ENCODE assay signal across 9 cellular contexts in the genomic region with DNA sequence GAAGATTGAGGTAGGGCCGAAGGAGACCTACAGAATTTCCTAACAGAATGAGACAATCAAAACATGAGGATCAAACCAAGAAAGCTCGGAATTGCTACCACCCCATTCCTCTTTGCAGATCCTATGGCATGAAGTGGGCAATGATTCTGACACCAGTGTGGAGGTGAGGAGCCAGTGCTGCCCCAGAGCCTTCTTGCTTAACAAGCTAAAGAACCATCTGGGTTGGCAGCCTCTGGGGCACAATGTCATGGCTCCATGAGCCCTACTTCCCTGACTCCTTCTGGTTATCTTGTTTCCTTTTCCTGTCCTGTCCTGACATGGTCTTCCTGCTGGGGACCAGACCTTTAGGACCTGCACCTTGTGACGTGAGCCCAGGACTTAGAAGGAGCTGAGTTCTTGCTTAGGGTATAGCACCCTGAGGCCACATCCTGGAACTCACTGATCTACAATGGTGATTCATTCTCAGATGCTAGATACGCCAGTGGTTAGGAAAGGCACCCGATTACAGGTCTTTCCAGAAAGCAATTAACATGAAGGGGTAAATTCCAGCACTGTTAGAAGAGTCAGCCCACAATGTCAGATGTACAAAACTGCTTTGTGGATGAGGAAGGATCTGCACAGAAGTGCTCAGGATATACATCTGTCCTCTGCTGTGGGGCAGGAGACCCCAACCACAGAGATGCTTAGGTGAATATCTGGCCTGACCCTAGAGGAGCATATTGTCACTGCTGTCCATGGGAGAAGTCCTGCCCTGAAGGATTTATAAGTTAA.
DNase-seq lines count a peak whose midpoint lies in the region; ATAC-seq, FAIRE-seq and TF ChIP-seq lines count a peak whose summit lies in the region.
"Had no signal": no experiment of that assay in that cellular context is flagged by ENCODE, and none has a peak within 500 bp of the region (broad histone marks: within the 10 kb centered on the region; RNA-seq: fewer than 3 reads in every experiment).

No MANE protein-coding gene starts in this region.

- no peak for TF ChIP-seq CTCF in bronchial epithelial cell (IDR thresholded peaks at IDR 0.05; ENCODE audit: insufficient read depth, low read length, severe bottlenecking)

- H3K27me3 ChIP-seq in BLaER1 treated with 17β-estradiol and CSF1 and Interleukin-3, amounts not matched to agents 10 nM and 100 nM = no peaks in the 10 kb centered on the region
- H3K27me3 ChIP-seq in bronchial epithelial cell (ENCODE audit: control insufficient read depth, insufficient read depth, low read length) = no peaks in the 10 kb centered on the region

- H3K27ac ChIP-seq in BLaER1 treated with 17β-estradiol and CSF1 and Interleukin-3, amounts not matched to agents 10 nM and 100 nM = peak overlapping the region; percentile 7 to 100 (median 97); a peak in 18 of 22 replicates

- no peaks in the 10 kb centered on the region for H3K36me3 ChIP-seq in BLaER1 treated with 17β-estradiol and CSF1 and Interleukin-3, amounts not matched to agents 10 nM and 100 nM
- H3K36me3 ChIP-seq in bronchial epithelial cell (ENCODE audit: control insufficient read depth, insufficient read depth, low read length) = no peaks in the 10 kb centered on the region

- peaks cover 60 to 92% (median 74%) of the 10 kb centered on the region in 10 experiments for H3K4me1 ChIP-seq in BLaER1 treated with 17β-estradiol and CSF1 and Interleukin-3, amounts not matched to agents 10 nM and 100 nM

- 0 out of 22 replicates have a peak overlapping the region, but pooled peaks of 2 of the 11 experiments have one; percentile 9 to 83 for H3K9ac ChIP-seq in BLaER1 treated with 17β-estradiol and CSF1 and Interleukin-3, amounts not matched to agents 10 nM and 100 nM

- peak; percentile 84 for FAIRE-seq in RCC 7860 (lab: Jason Lieb, UNC)
- FAIRE-seq in bronchial epithelial cell (lab: Jason Lieb, UNC) = no peak

- H4K20me1 ChIP-seq in BLaER1 treated with 17β-estradiol and CSF1 and Interleukin-3, amounts not matched to agents 10 nM and 100 nM = no peaks in the 10 kb centered on the region

- H3K9me3 ChIP-seq in BLaER1 treated with 17β-estradiol and CSF1 and Interleukin-3, amounts not matched to agents 10 nM and 100 nM (replicated peaks in 1 of 11) = no peaks in the 10 kb centered on the region

- TF ChIP-seq POLR2A in erythroblast (IDR thresholded peaks at IDR 0.05; ENCODE audit: low read length) = no peak

- DNase-seq in RCC 7860 (ENCODE audit: low spot score) (peak; percentile 85), bronchial epithelial cell (ENCODE audit: low read depth) (peak; percentile 95), non-pigmented ciliary epithelial cell (ENCODE audit: low read depth) (peak; percentile 68), erythroblast (lab: John Stamatoyannopoulos, UW) (no peak), DMS 273 (lab: John Stamatoyannopoulos, UW; ENCODE audit: unreplicated experiment) (no peak), head of caudate nucleus (no peak)
- DNase-seq: GF-D8 had no signal

- no peak overlapping the region for H3K4me3 ChIP-seq in BLaER1 treated with 17β-estradiol and CSF1 and Interleukin-3, amounts not matched to agents 10 nM and 100 nM
- H3K4me3 ChIP-seq in bronchial epithelial cell (ENCODE audit: low read depth, low read length) = no peak overlapping the region

- H3K4me2 ChIP-seq in BLaER1 treated with 17β-estradiol and CSF1 and Interleukin-3, amounts not matched to agents 10 nM and 100 nM = peak overlapping the region; percentile 22 to 93 (median 81); a peak in 21 of 22 replicates

- ATAC-seq in GM18498 (IDR thresholded peaks at IDR 0.05; ENCODE audit: unreplicated experiment) = no peak

- intact Hi-C loops in head of caudate nucleus (cut with DNase I) = no loop called here

Comparison
In these comparisons a context has a peak if more than half of its experiments do, and no peak if none do; other contexts are left out.
1. DNase-seq: peak in RCC 7860 (single experiment), bronchial epithelial cell (single experiment) and non-pigmented ciliary epithelial cell (single experiment); none in erythroblast (0 of 2), DMS 273 (single experiment) and head of caudate nucleus (0 of 42).